In genomic region chr22:45645526-45646414, GRCh38 we compare ENCODE assay signal across 1 cellular context.
TF ChIP-seq lines count a peak whose summit lies in the region.

No MANE protein-coding gene starts in this region.

TF ChIP-seq in HepG2, 621 proteins besides CTCF, POLR2A, EP300 and RAD21 (continued from another document and continues in another):
- TF ChIP-seq SNAPC4 (CRISPR knock-in tag; IDR thresholded peaks at IDR 0.05): no peak
- no peak for TF ChIP-seq ZBTB42 (CRISPR knock-in tag; IDR thresholded peaks at IDR 0.05)
- no peak for TF ChIP-seq CREM (IDR thresholded peaks at IDR 0.05)
- no peak for TF ChIP-seq CREM (CRISPR knock-in tag; IDR thresholded peaks at IDR 0.05)
- TF ChIP-seq ZNF549 (CRISPR knock-in tag; IDR thresholded peaks at IDR 0.05): no peak
- peak; percentile 69 for TF ChIP-seq ZGPAT (CRISPR knock-in tag; IDR thresholded peaks at IDR 0.05)
- TF ChIP-seq ZNF253 (CRISPR knock-in tag; IDR thresholded peaks at IDR 0.05; ENCODE audit: borderline replicate concordance): no peak
- TF ChIP-seq TOPORS (CRISPR knock-in tag; IDR thresholded peaks at IDR 0.05): no peak
- TF ChIP-seq ZNF430 (CRISPR knock-in tag; IDR thresholded peaks at IDR 0.05): no peak
- TF ChIP-seq ZNF556 (CRISPR knock-in tag; IDR thresholded peaks at IDR 0.05; ENCODE audit: borderline replicate concordance): peak; percentile 71; the same call in 1 of the 2 replicates
- TF ChIP-seq SRSF9 (IDR thresholded peaks at IDR 0.05; ENCODE audit: borderline replicate concordance, insufficient read depth, low read depth, low read length, poor library complexity, severe bottlenecking): no peak
- TF ChIP-seq IRX3 (CRISPR knock-in tag; IDR thresholded peaks at IDR 0.05; ENCODE audit: borderline replicate concordance, low read depth): no peak
- no peak for TF ChIP-seq SRF (IDR thresholded peaks at IDR 0.05; ENCODE audit: low read depth, low read length)
- TF ChIP-seq AKAP8 (CRISPR knock-in tag; IDR thresholded peaks at IDR 0.05): no peak
- TF ChIP-seq TMF1 (CRISPR knock-in tag; IDR thresholded peaks at IDR 0.05; ENCODE audit: low read depth): no peak
- TF ChIP-seq ZNF878 (CRISPR knock-in tag; IDR thresholded peaks at IDR 0.05): no peak
- TF ChIP-seq HBP1 (CRISPR knock-in tag; IDR thresholded peaks at IDR 0.05; ENCODE audit: low read depth): no peak
- TF ChIP-seq RBM22 (optimal IDR thresholded peaks at IDR 0.05; ENCODE audit: low read length): no peak
- TF ChIP-seq LBX2 (CRISPR knock-in tag; IDR thresholded peaks at IDR 0.05; ENCODE audit: borderline replicate concordance): no peak
- no peak for TF ChIP-seq REL (CRISPR knock-in tag; conservative IDR thresholded peaks at IDR 0.05)
- TF ChIP-seq ZNF572 (CRISPR knock-in tag; IDR thresholded peaks at IDR 0.05): 0 out of 2 replicates have a peak, but pooled peaks have one; percentile 9
- no peak for TF ChIP-seq FOXM1 (CRISPR knock-in tag; IDR thresholded peaks at IDR 0.05)
- TF ChIP-seq MTA3 (CRISPR knock-in tag; IDR thresholded peaks at IDR 0.05): no peak
- no peak for TF ChIP-seq ZC3H13 (CRISPR knock-in tag; IDR thresholded peaks at IDR 0.05)
- no peak for TF ChIP-seq RXRA (CRISPR knock-in tag; IDR thresholded peaks at IDR 0.05)
- TF ChIP-seq ZNF557 (CRISPR knock-in tag; IDR thresholded peaks at IDR 0.05): no peak
- TF ChIP-seq ARID5B (CRISPR knock-in tag; IDR thresholded peaks at IDR 0.05): peak; percentile 28
- TF ChIP-seq ZNF83 (CRISPR knock-in tag; IDR thresholded peaks at IDR 0.05; ENCODE audit: borderline replicate concordance): no peak
- TF ChIP-seq ZFP90 (CRISPR knock-in tag; IDR thresholded peaks at IDR 0.05; ENCODE audit: borderline replicate concordance): no peak; the same call in 1 of the 2 replicates
- 0 out of 2 replicates have a peak, but pooled peaks have one; percentile 31 for TF ChIP-seq ZNF468 (CRISPR knock-in tag; IDR thresholded peaks at IDR 0.05)
- no peak for TF ChIP-seq HNF4G (IDR thresholded peaks at IDR 0.05; ENCODE audit: borderline replicate concordance, low read depth, low read length)
- TF ChIP-seq HNF4G (CRISPR knock-in tag; IDR thresholded peaks at IDR 0.05; ENCODE audit: borderline replicate concordance, low read depth): no peak
- 0 out of 2 replicates have a peak, but pooled peaks have one; percentile 57 for TF ChIP-seq HNF1B (CRISPR knock-in tag; IDR thresholded peaks at IDR 0.05)
- TF ChIP-seq HOXA5 (CRISPR knock-in tag; IDR thresholded peaks at IDR 0.05): no peak
- TF ChIP-seq NKX3-1 (CRISPR knock-in tag; IDR thresholded peaks at IDR 0.05): no peak
- no peak for TF ChIP-seq CERS6 (CRISPR knock-in tag; IDR thresholded peaks at IDR 0.05)
- TF ChIP-seq SATB2 (CRISPR knock-in tag; IDR thresholded peaks at IDR 0.05): no peak
- peak; percentile 51 for TF ChIP-seq TFDP2 (CRISPR knock-in tag; IDR thresholded peaks at IDR 0.05)
- TF ChIP-seq ZSCAN21 (CRISPR knock-in tag; IDR thresholded peaks at IDR 0.05; ENCODE audit: borderline replicate concordance): 0 out of 2 replicates have a peak, but pooled peaks have one; percentile 76
- no peak for TF ChIP-seq CBX5 (CRISPR knock-in tag; IDR thresholded peaks at IDR 0.05; ENCODE audit: borderline replicate concordance)
- no peak for TF ChIP-seq RNF219 (CRISPR knock-in tag; IDR thresholded peaks at IDR 0.05)
- TF ChIP-seq ZNF580 (CRISPR knock-in tag; IDR thresholded peaks at IDR 0.05; ENCODE audit: borderline replicate concordance, low read depth): no peak
